Comparison of ENCODE assay signal across 24 cellular contexts in the genomic region with DNA sequence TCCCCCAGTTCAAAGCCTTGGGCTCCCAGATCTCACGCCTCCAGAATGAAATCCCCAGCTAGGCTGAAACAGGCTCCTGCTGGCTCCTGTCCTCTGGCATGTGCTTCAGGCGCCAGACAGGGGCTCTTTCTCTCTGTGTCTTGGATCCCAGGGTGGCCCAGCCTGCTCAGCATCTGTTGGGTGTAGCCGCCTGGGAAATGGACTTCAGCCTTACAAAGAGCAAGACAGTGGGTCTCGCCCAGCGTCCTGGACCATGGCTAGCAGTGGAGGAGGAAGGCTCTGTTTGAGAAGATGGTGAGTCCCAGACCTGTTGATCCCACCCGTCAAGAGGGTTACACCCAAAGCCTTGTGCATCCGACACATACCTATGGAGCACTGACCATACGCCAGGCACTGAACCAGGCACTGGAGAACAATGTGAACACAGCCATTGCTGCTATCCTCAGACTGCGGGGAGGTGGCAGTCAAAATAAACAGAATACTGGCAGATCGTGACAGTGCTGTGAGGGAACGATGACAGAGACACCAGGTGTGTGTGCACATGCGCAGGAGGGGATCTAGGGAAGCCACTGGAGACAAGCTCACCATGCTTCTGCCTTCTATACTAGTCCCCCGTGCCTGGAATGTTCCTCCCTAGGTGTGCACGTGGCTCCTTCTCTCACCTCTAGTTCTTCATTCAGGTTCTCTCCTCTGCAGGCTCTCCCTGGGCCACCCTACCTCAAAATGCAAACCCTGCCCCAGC.
"Had no signal": no experiment of that assay in that cellular context is flagged by ENCODE, and none has a peak within 500 bp of the region (broad histone marks: within the 10 kb centered on the region; RNA-seq: fewer than 3 reads in every experiment).

No MANE protein-coding gene starts in this region.

- H3K36me3 Mint-ChIP-seq: activated CD8-positive, alpha-beta memory T cell treated with anti-CD3 and anti-CD28 coated beads, Interleukin-2, amount 10 ng/mL, durations not matched to agents 7 days and 5 days; activated naive CD8-positive, alpha-beta T cell; brain had no signal

- H3K27ac Mint-ChIP-seq: activated CD4-positive, alpha-beta T cell treated with anti-CD3 and anti-CD28 coated beads, Interleukin-2, amount 10 ng/mL, durations not matched to agents 24 days and 14 days; activated CD8-positive, alpha-beta memory T cell treated with anti-CD3 and anti-CD28 coated beads, Interleukin-2, amount 10 ng/mL, durations not matched to agents 7 days and 5 days; activated naive CD8-positive, alpha-beta T cell; activated T-cell treated with anti-CD3 and anti-CD28 coated beads, Interleukin-2, amount 50 U/mL, for 24 hours; activated T-helper 1 cell treated with anti-CD3 and anti-CD28 coated beads, Interleukin-12 subunit alpha, Interleukin-12 subunit beta, Interleukin-2, Interleukin-4 antibody, amounts not matched to agents 30 ng/mL and 10 ng/mL and 1 ng/mL, durations not matched to agents 14 hours and 24 hours and 36 hours; brain; T-helper 1 cell treated with Interleukin-12 subunit alpha and Interleukin-12 subunit beta and Interleukin-4 antibody, amounts not matched to agents 30 μg/mL and 1 μg/mL, for 36 hours had no signal

- H3K4me3 Mint-ChIP-seq: activated CD4-positive, alpha-beta T cell treated with anti-CD3 and anti-CD28 coated beads, Interleukin-2, amount 10 ng/mL, durations not matched to agents 24 days and 14 days; activated CD8-positive, alpha-beta memory T cell treated with anti-CD3 and anti-CD28 coated beads, Interleukin-2, amount 10 ng/mL, durations not matched to agents 7 days and 5 days; activated naive CD8-positive, alpha-beta T cell; activated T-cell treated with anti-CD3 and anti-CD28 coated beads, Interleukin-2, amount 50 U/mL, for 24 hours; activated T-helper 1 cell treated with anti-CD3 and anti-CD28 coated beads, Interleukin-12 subunit alpha, Interleukin-12 subunit beta, Interleukin-2, Interleukin-4 antibody, amounts not matched to agents 30 ng/mL and 10 ng/mL and 1 ng/mL, durations not matched to agents 14 hours and 24 hours and 36 hours; brain; T-helper 1 cell treated with Interleukin-12 subunit alpha and Interleukin-12 subunit beta and Interleukin-4 antibody, amounts not matched to agents 30 μg/mL and 1 μg/mL, for 36 hours had no signal

- H3K4me1 Mint-ChIP-seq: activated CD4-positive, alpha-beta T cell treated with anti-CD3 and anti-CD28 coated beads, Interleukin-2, amount 10 ng/mL, durations not matched to agents 24 days and 14 days; activated CD8-positive, alpha-beta memory T cell treated with anti-CD3 and anti-CD28 coated beads, Interleukin-2, amount 10 ng/mL, durations not matched to agents 7 days and 5 days; brain had no signal

- DNase-seq: activated CD4-positive, alpha-beta T cell treated with anti-CD3 and anti-CD28 coated beads for 1 hour; activated CD4-positive, alpha-beta T cell treated with anti-CD3 and anti-CD28 coated beads, Interleukin-2, amount 10 ng/mL, durations not matched to agents 24 days and 14 days; activated CD4-positive, alpha-beta T cell treated with anti-CD3 and anti-CD28 coated beads, Interleukin-2, amount 50 U/mL, for 48 hours; activated CD8-positive, alpha-beta memory T cell treated with anti-CD3 and anti-CD28 coated beads, Interleukin-2, amount 10 ng/mL, durations not matched to agents 7 days and 5 days; activated effector memory CD4-positive, alpha-beta T cell treated with Interleukin-2 at 50 U/mL for 16 hours; activated naive CD4-positive, alpha-beta T cell treated with Interleukin-2 at 50 U/mL for 16 hours; activated T-cell treated with anti-CD3 and anti-CD28 coated beads, Interleukin-2, amount 50 U/mL, for 24 hours; amygdala; Kasumi-1; KBM-7; NCI-H1105 treated with DMSO at 0.1 percent for 48 hours; NCI-H1436 treated with DMSO at 0.1 percent for 48 hours; NCI-H187; NCI-H2081; NCI-H446; NCI-H524; PC-3; SHP77 had no signal

- ATAC-seq: activated CD8-positive, alpha-beta memory T cell treated with anti-CD3 and anti-CD28 coated beads, Interleukin-2, amount 10 ng/mL, durations not matched to agents 7 days and 5 days; PC-3 had no signal

- FAIRE-seq: astrocyte, RCC 7860 had no signal

- H3K9me3 Mint-ChIP-seq: activated CD4-positive, alpha-beta T cell treated with anti-CD3 and anti-CD28 coated beads, Interleukin-2, amount 10 ng/mL, durations not matched to agents 24 days and 14 days; activated T-cell treated with anti-CD3 and anti-CD28 coated beads, Interleukin-2, amount 50 U/mL, for 24 hours; activated T-helper 1 cell treated with anti-CD3 and anti-CD28 coated beads, Interleukin-12 subunit alpha, Interleukin-12 subunit beta, Interleukin-2, Interleukin-4 antibody, amounts not matched to agents 30 ng/mL and 10 ng/mL and 1 ng/mL, durations not matched to agents 14 hours and 24 hours and 36 hours; brain; T-helper 1 cell treated with Interleukin-12 subunit alpha and Interleukin-12 subunit beta and Interleukin-4 antibody, amounts not matched to agents 30 μg/mL and 1 μg/mL, for 36 hours had no signal
